Comparison of ENCODE assay signal across 1 cellular context in genomic region chr1:46021046-46021822, GRCh38.
TF ChIP-seq lines count a peak whose summit lies in the region.

No MANE protein-coding gene starts in this region.

TF ChIP-seq in SK-N-SH treated with all-trans-retinoic acid at 6 μM for 48 hours, 23 proteins besides CTCF, POLR2A, EP300 and RAD21 (continued from another document):
- TF ChIP-seq PPARA (CRISPR knock-in tag; IDR thresholded peaks at IDR 0.05; ENCODE audit: borderline replicate concordance): no peak
